ENCODE assay signal across 22 cellular contexts in genomic region chr12:44223736-44224135, GRCh38.
"Had no signal": no experiment of that assay in that cellular context is flagged by ENCODE, and none has a peak within 500 bp of the region (broad histone marks: within the 10 kb centered on the region; RNA-seq: fewer than 3 reads in every experiment).

No MANE protein-coding gene starts in this region.

- H3K4me1 ChIP-seq: colonic mucosa, left lung, lower lobe of right lung, prostate gland, sigmoid colon, stomach, tibial artery had no signal

- ATAC-seq: left lung; lower lobe of right lung; naive thymus-derived CD8-positive, alpha-beta T cell; stimulated activated effector memory CD8-positive, alpha-beta T cell treated with anti-CD3 and anti-CD28 coated beads, Interleukin-12 subunit alpha, Interleukin-12 subunit beta, amount 100 ng/mL, for 72 hours had no signal

- DNase-seq: colonic mucosa; effector memory CD4-positive, alpha-beta T cell; foreskin melanocyte; glutamatergic neuron; hypothalamus; immature natural killer cell; islet precursor cell; left lung; lower lobe of right lung; naive thymus-derived CD8-positive, alpha-beta T cell; nephron progenitor cell; nucleus accumbens; right cardiac atrium; sigmoid colon; stimulated activated CD4-positive, alpha-beta T cell treated with anti-CD3 and anti-CD28 coated beads, Interleukin-2, amount 100 ng/mL, for 24 hours; stimulated activated CD4-positive, alpha-beta T cell treated with anti-CD3 and anti-CD28 coated beads, Interleukin-4, amount 100 ng/mL, for 24 hours; stimulated activated naive CD4-positive, alpha-beta T cell treated with Interleukin-2 at 50 U/mL for 16 hours; stomach; tibial artery had no signal

- H3K9me3 ChIP-seq: colonic mucosa, esophagus muscularis mucosa, left lung, lower lobe of right lung, prostate gland, sigmoid colon, stomach, tibial artery had no signal

- H3K4me3 ChIP-seq: colonic mucosa, esophagus muscularis mucosa, left lung, lower lobe of right lung, prostate gland, sigmoid colon, stomach, tibial artery had no signal

- H3K27ac ChIP-seq: colonic mucosa, esophagus muscularis mucosa, left lung, lower lobe of right lung, prostate gland, sigmoid colon, stomach, tibial artery had no signal

- H3K36me3 ChIP-seq: colonic mucosa, esophagus muscularis mucosa, left lung, lower lobe of right lung, prostate gland, sigmoid colon, stomach, tibial artery had no signal

- H3K27me3 ChIP-seq: colonic mucosa, esophagus muscularis mucosa, left lung, sigmoid colon, stomach, tibial artery had no signal
